In the genomic region with DNA sequence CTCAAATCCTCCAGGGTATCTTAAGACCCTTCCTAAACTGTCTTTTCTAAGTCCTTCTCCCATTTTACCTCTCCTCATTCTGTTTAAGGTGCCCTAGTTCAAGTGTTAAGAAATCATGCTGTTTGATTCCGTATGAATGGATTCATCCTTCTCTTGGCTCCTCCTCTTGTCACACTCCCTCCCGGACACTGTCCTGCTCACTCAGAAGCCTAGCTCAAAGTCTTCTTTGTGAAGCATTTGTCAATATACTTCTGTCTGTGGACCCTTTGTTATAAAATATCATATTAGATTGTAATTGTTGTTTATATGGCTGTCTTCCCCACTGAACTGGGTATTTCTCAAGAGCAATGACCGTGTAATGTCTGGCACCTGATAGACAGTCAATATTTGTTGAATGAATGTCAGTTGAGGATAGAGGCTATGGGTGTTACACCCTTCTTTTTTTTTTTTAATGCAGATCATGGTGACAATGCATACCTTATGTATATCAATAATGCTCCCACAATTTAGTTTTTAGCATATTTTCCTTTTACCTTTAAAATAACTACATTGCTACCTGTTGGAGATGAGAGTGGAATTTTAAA, we compare ENCODE assay signal across 14 cellular contexts.
"Had no signal": no experiment of that assay in that cellular context is flagged by ENCODE, and none has a peak within 500 bp of the region (broad histone marks: within the 10 kb centered on the region; RNA-seq: fewer than 3 reads in every experiment).

No MANE protein-coding gene starts in this region.

- H3K4me1 Mint-ChIP-seq: T-helper 17 cell had no signal

- H3K9me3 ChIP-seq: sigmoid colon, suprapubic skin had no signal

- H3K36me3 Mint-ChIP-seq: activated naive CD4-positive, alpha-beta T cell treated with anti-CD3 and anti-CD28 coated beads, Interleukin-2, amount 50 U/mL, for 72 hours had no signal

- FAIRE-seq: TTC549 had no signal

- H3K27me3 ChIP-seq: sigmoid colon, suprapubic skin had no signal

- H3K27ac ChIP-seq: sigmoid colon, suprapubic skin had no signal

- H3K4me1 ChIP-seq: sigmoid colon had no signal

- H3K27ac Mint-ChIP-seq: activated naive CD4-positive, alpha-beta T cell treated with anti-CD3 and anti-CD28 coated beads, Interleukin-2, amount 50 U/mL, for 72 hours; activated T-cell treated with anti-CD3 and anti-CD28 coated beads, Interleukin-2, amount 50 U/mL, for 24 hours; T-helper 17 cell had no signal

- H3K36me3 ChIP-seq: sigmoid colon, suprapubic skin had no signal

- H3K27me3 Mint-ChIP-seq: activated T-cell treated with anti-CD3 and anti-CD28 coated beads, Interleukin-2, amount 50 U/mL, for 24 hours; brain; T-helper 17 cell had no signal

- H3K4me3 ChIP-seq: sigmoid colon, suprapubic skin had no signal

- DNase-seq: activated effector memory CD4-positive, alpha-beta T cell treated with Interleukin-2 at 50 U/mL for 16 hours; activated T-cell treated with anti-CD3 and anti-CD28 coated beads, Interleukin-2, amount 50 U/mL, for 24 hours; amygdala; dermis blood vessel endothelial cell; mammary epithelial cell; sigmoid colon; stimulated activated CD4-positive, alpha-beta T cell treated with anti-CD3 and anti-CD28 coated beads, Interleukin-2, amount 100 ng/mL, for 24 hours; stimulated activated naive CD4-positive, alpha-beta T cell treated with Interleukin-2 at 50 U/mL for 16 hours; T-helper 17 cell had no signal

- ATAC-seq: activated naive CD4-positive, alpha-beta T cell treated with anti-CD3 and anti-CD28 coated beads, Interleukin-2, amount 50 U/mL, for 72 hours; esophagus mucosa; T-helper 17 cell had no signal

- H3K4me3 Mint-ChIP-seq: activated T-cell treated with anti-CD3 and anti-CD28 coated beads, Interleukin-2, amount 50 U/mL, for 24 hours; brain; T-helper 17 cell had no signal
